29 cellular contexts compared by ENCODE assay signal in genomic region chr2:241836257-241836656, GRCh38. TPM values are rescaled to one million over a fixed set of nuclear protein-coding genes. Genes with fewer than 3 reads are reported as not detected.
"Had no signal": no experiment of that assay in that cellular context is flagged by ENCODE, and none has a peak within 500 bp of the region (broad histone marks: within the 10 kb centered on the region; RNA-seq: fewer than 3 reads in every experiment).

No MANE protein-coding gene starts in this region.

- H3K27me3 ChIP-seq: testis, upper lobe of left lung had no signal

- H3K9me3 Mint-ChIP-seq: natural killer cell had no signal

- H3K36me3 Mint-ChIP-seq: activated naive CD8-positive, alpha-beta T cell treated with anti-CD3 and anti-CD28 coated beads, Interleukin-2, amount 10 ng/mL, durations not matched to agents 7 days and 5 days; mesothelial cell of epicardium; natural killer cell had no signal

- DNase-seq: activated CD8-positive, alpha-beta memory T cell treated with anti-CD3 and anti-CD28 coated beads, Interleukin-2, amount 50 U/mL, for 48 hours; activated naive CD4-positive, alpha-beta T cell treated with Interleukin-2 at 50 U/mL for 16 hours; activated naive CD8-positive, alpha-beta T cell treated with anti-CD3 and anti-CD28 coated beads, Interleukin-2, amount 10 ng/mL, durations not matched to agents 7 days and 5 days; activated T-cell treated with anti-CD3 and anti-CD28 coated beads, Interleukin-2, amount 50 U/mL, for 4 hours; amniotic stem cell; cerebellar nuclear complex; effector CD8-positive, alpha-beta T cell; erythroblast; foreskin keratinocyte; left lung; natural killer cell; retina; spleen; stimulated activated CD4-positive, alpha-beta T cell treated with anti-CD3 and anti-CD28 coated beads, Interleukin-4, amount 100 ng/mL, for 1 hour; stimulated activated naive CD4-positive, alpha-beta T cell; T-helper 9 cell; upper lobe of left lung had no signal

- H3K9me3 ChIP-seq: left lung, testis, upper lobe of left lung had no signal

- H3K4me3 ChIP-seq: left lung, spleen, testis, upper lobe of left lung had no signal

- ATAC-seq: activated T-cell treated with anti-CD3 and anti-CD28 coated beads, Interleukin-2, amount 50 U/mL, for 4 hours; foreskin keratinocyte; left lung; natural killer cell had no signal

- H3K27ac Mint-ChIP-seq: activated naive CD8-positive, alpha-beta T cell treated with anti-CD3 and anti-CD28 coated beads, Interleukin-2, amount 10 ng/mL, durations not matched to agents 7 days and 5 days; dendritic cell treated with granulocyte-macrophage colony-stimulating factor and Interleukin-4, amounts not matched to agents 40 ng/mL and 50 ng/mL, for 4 days; mesothelial cell of epicardium; natural killer cell; progenitor cell of endocrine pancreas had no signal

- H3K4me1 ChIP-seq: foreskin keratinocyte, left lung, upper lobe of left lung had no signal

- H3K36me3 ChIP-seq: left lung, spleen, upper lobe of left lung had no signal

- H3K4me3 Mint-ChIP-seq: activated naive CD8-positive, alpha-beta T cell treated with anti-CD3 and anti-CD28 coated beads, Interleukin-2, amount 10 ng/mL, durations not matched to agents 7 days and 5 days; activated T-cell treated with anti-CD3 and anti-CD28 coated beads, Interleukin-2, amount 50 U/mL, for 4 hours; dendritic cell treated with granulocyte-macrophage colony-stimulating factor and Interleukin-4, amounts not matched to agents 40 ng/mL and 50 ng/mL, for 4 days; mesothelial cell of epicardium; natural killer cell had no signal

RNA-seq across cellular contexts. Expression of gene PDCD1, which starts 22.4 kb away (rescaled TPM):
- total RNA-seq: bronchial epithelial cell, fibroblast of lung, foreskin keratinocyte, glomerular endothelial cell, lung microvascular endothelial cell, mesothelial cell of epicardium, osteocyte, progenitor cell of endocrine pancreas had no signal
- polyA plus RNA-seq: fibroblast of lung, foreskin keratinocyte had no signal

RNA-seq across cellular contexts. Expression of gene NEU4, which starts 27.3 kb away (rescaled TPM):
- total RNA-seq: activated CD8-positive, alpha-beta memory T cell treated with anti-CD3 and anti-CD28 coated beads for 36 hours; bronchial epithelial cell; fibroblast of lung; foreskin keratinocyte; kidney epithelial cell; osteocyte had no signal
- polyA plus RNA-seq: fibroblast of lung, foreskin keratinocyte had no signal

RNA-seq across cellular contexts. Expression of gene RTP5, which starts 33.3 kb away (rescaled TPM):
- total RNA-seq: bronchial epithelial cell; fibroblast of lung; foreskin keratinocyte; glomerular endothelial cell; kidney epithelial cell; lung microvascular endothelial cell; mesothelial cell of epicardium; osteocyte; progenitor cell of endocrine pancreas; T-helper 1 cell treated with Interleukin-12 subunit alpha and Interleukin-12 subunit beta and Interleukin-4 antibody, amounts not matched to agents 30 ng/mL and 1 ng/mL, for 36 hours had no signal
- polyA plus RNA-seq: fibroblast of lung, foreskin keratinocyte had no signal

RNA-seq across cellular contexts. Expression of gene GAL3ST2, which starts 59.6 kb away (rescaled TPM):
- total RNA-seq: bronchial epithelial cell; foreskin keratinocyte; glomerular endothelial cell; kidney epithelial cell; left lung; lung microvascular endothelial cell; T-helper 1 cell treated with Interleukin-12 subunit alpha and Interleukin-12 subunit beta and Interleukin-4 antibody, amounts not matched to agents 30 ng/mL and 1 ng/mL, for 36 hours had no signal
- polyA plus RNA-seq: fibroblast of lung, foreskin keratinocyte, spleen had no signal
